ENCODE assay signal across 11 cellular contexts in genomic region chr18:46950064-46950656, GRCh38. TPM values are rescaled to one million over a fixed set of nuclear protein-coding genes. Genes with fewer than 3 reads are reported as not detected.
DNase-seq lines count a peak whose midpoint lies in the region; ATAC-seq, FAIRE-seq and TF ChIP-seq lines count a peak whose summit lies in the region.
"Had no signal": no experiment of that assay in that cellular context is flagged by ENCODE, and none has a peak within 500 bp of the region (broad histone marks: within the 10 kb centered on the region; RNA-seq: fewer than 3 reads in every experiment).

No MANE protein-coding gene starts in this region.

- no peaks in the 10 kb centered on the region for H3K9me3 ChIP-seq in transverse colon
- no peaks in the 10 kb centered on the region for H3K9me3 ChIP-seq in pancreas

- H3K9me3 Mint-ChIP-seq in neural crest cell = no peaks in the 10 kb centered on the region
- H3K9me3 Mint-ChIP-seq: memory B cell had no signal

- H3K4me3 ChIP-seq in astrocyte of the spinal cord (ENCODE audit: low read depth, low read length) (no peak overlapping the region), transverse colon (no peak overlapping the region), pancreas (no peak overlapping the region)

- no peak overlapping the region for H3K27ac Mint-ChIP-seq in neural crest cell (ENCODE audit: unreplicated experiment)
- H3K27ac Mint-ChIP-seq: CD8-positive, alpha-beta memory T cell; memory B cell had no signal

- H3K4me1 Mint-ChIP-seq in neural crest cell = peaks cover 4% of the 10 kb centered on the region
- H3K4me1 Mint-ChIP-seq: CD8-positive, alpha-beta memory T cell; memory B cell had no signal

- 54 to 63% methylated on average over 4 to 5 of the region's 5 CpGs for WGBS in transverse colon (ENCODE audit: low coverage in 1 of 2), 2 donors
- WGBS in pancreas, 2 donors = 52 to 59% methylated on average over 5 of the region's 5 CpGs

- TF ChIP-seq CTCF in astrocyte of the spinal cord (IDR thresholded peaks at IDR 0.05; ENCODE audit: low read depth, low read length) (peak; percentile 54), neural crest cell (conservative IDR thresholded peaks at IDR 0.05) (peak; percentile 64), transverse colon (IDR thresholded peaks at IDR 0.05) (peak in 2 of 5 experiments; percentile 19 to 26), pancreas (IDR thresholded peaks at IDR 0.05) (peak in 2 of 4 donors; percentile 9 to 21)

- H3K36me3 Mint-ChIP-seq in neural crest cell (ENCODE audit: low read depth) = no peaks in the 10 kb centered on the region
- H3K36me3 Mint-ChIP-seq: CD8-positive, alpha-beta memory T cell; memory B cell had no signal

- in situ Hi-C loops in astrocyte of the spinal cord (cut with HindIII; ENCODE audit: low sequenced_read_pairs) (no loop called here), transverse colon (cut with MboI; ENCODE audit: low pct_ligation_motif_present in 1 of 4, low pct_unique_long_range_greater_than_20kb in 1 of 4, low sequenced_read_pairs in 3 of 4) (no loop called here)

- no peak for FAIRE-seq in pancreas (lab: Jason Lieb, UNC)

- DNase-seq in NCI-H2171 treated with DMSO at 0.1 percent for 48 hours (lab: John Stamatoyannopoulos, UW) (peak; percentile 16), NCI-H2171 (lab: John Stamatoyannopoulos, UW) (no peak), NCI-H1105 (lab: John Stamatoyannopoulos, UW) (peak; percentile 16), astrocyte of the spinal cord (ENCODE audit: low read depth, low spot score) (peak; percentile 2), neural crest cell (ENCODE audit: low read depth, low spot score) (no peak), transverse colon (no peak), pancreas (no peak), SW480 (ENCODE audit: low spot score) (no peak)
- DNase-seq: CD8-positive, alpha-beta memory T cell; substantia nigra had no signal

- ATAC-seq in pancreas = no peak

- no peaks in the 10 kb centered on the region for H3K27me3 ChIP-seq in transverse colon
- H3K27me3 ChIP-seq in pancreas = no peaks in the 10 kb centered on the region

- H3K4me3 Mint-ChIP-seq in neural crest cell = no peak overlapping the region
- H3K4me3 Mint-ChIP-seq: memory B cell had no signal

- no peak for TF ChIP-seq POLR2A in transverse colon (IDR thresholded peaks at IDR 0.05)

- H3K4me1 ChIP-seq in transverse colon = peaks cover 0 to 7% (median 0%) of the 10 kb centered on the region in 4 donors
- no peaks in the 10 kb centered on the region for H3K4me1 ChIP-seq in pancreas

- TF ChIP-seq EP300 in transverse colon (IDR thresholded peaks at IDR 0.05; ENCODE audit: low read depth) = no peak

- H3K27ac ChIP-seq in transverse colon (no peak overlapping the region), pancreas (no peak overlapping the region)

- H3K27me3 Mint-ChIP-seq in neural crest cell (ENCODE audit: low read depth) = peaks cover 2% of the 10 kb centered on the region

- intact Hi-C loops in transverse colon (cut with DNase I; ENCODE audit: low total_unique reads) = no loop called here
- intact Hi-C loops in pancreas (cut with DNase I) = no loop called here

- H3K36me3 ChIP-seq in transverse colon = no peaks in the 10 kb centered on the region
- H3K36me3 ChIP-seq in pancreas = no peaks in the 10 kb centered on the region

RNA-seq across cellular contexts. Expression of gene KATNAL2, which starts 32.8 kb away (rescaled TPM):
- 7.7 and 8.7 TPM in 2 replicates for total RNA-seq in neural crest cell
- total RNA-seq in transverse colon = 1 to 10 TPM; 4.4 to 5.2 (median 5.0) TPM
- 1 to 10 TPM in 5 of 6 donors, under 1 TPM in 1; 0.97 to 1.8 (median 1.5) TPM for total RNA-seq in pancreas
- polyA plus RNA-seq in pancreas = 1 to 10 TPM; 1.9 to 3.8 TPM

RNA-seq across cellular contexts. Expression of gene PIAS2, which starts 32.9 kb away (rescaled TPM):
- total RNA-seq in neural crest cell (38.2 and 42.2 TPM in 2 replicates), transverse colon (10 to 100 TPM; 19.5 to 33.8 (median 27.0) TPM), pancreas (10 to 100 TPM in 5 of 6 donors, 1 to 10 TPM in 1; 9.9 to 17.6 (median 12.9) TPM)
- 1 to 10 TPM; 2.8 to 3.5 TPM for polyA plus RNA-seq in pancreas

Comparison
In these comparisons a context has a peak if more than half of its experiments do, and no peak if none do; other contexts are left out.
1. DNase-seq: peak in NCI-H2171 treated with DMSO at 0.1 percent for 48 hours (single experiment), NCI-H1105 (single experiment) and astrocyte of the spinal cord (single experiment); none in NCI-H2171 (single experiment), neural crest cell (single experiment), transverse colon (single experiment), pancreas (0 of 6) and SW480 (single experiment).